Comparison of ENCODE assay signal across 23 cellular contexts in genomic region chr19:50797429-50798115, GRCh38. TPM values are rescaled to one million over a fixed set of nuclear protein-coding genes. Genes with fewer than 3 reads are reported as not detected.
DNase-seq lines count a peak whose midpoint lies in the region; ATAC-seq, FAIRE-seq and TF ChIP-seq lines count a peak whose summit lies in the region.
"Had no signal": no experiment of that assay in that cellular context is flagged by ENCODE, and none has a peak within 500 bp of the region (broad histone marks: within the 10 kb centered on the region; RNA-seq: fewer than 3 reads in every experiment).

No MANE protein-coding gene starts in this region.

- no peak overlapping the region for H4K8ac ChIP-seq in neuronal stem cell (ENCODE audit: low read depth, low read length)

- POLR2A ChIA-PET in HepG2 (lab: Yijun Ruan, JAX) = no interaction called here

- H3K79me2 ChIP-seq in HepG2 (ENCODE audit: insufficient read depth, low read length) = peaks cover 20% of the 10 kb centered on the region
- H3K79me2 ChIP-seq in GM23338 (replicated peaks; ENCODE audit: insufficient read depth) = peaks cover 33% of the 10 kb centered on the region

- no peak overlapping the region for H2BK120ac ChIP-seq in neuronal stem cell (ENCODE audit: low read depth, low read length)

- H3K4me2 ChIP-seq in HepG2 (ENCODE audit: low read depth, low read length) (no peak overlapping the region), GM23338 (no peak overlapping the region), neuronal stem cell (ENCODE audit: insufficient read depth, low read length, poor library complexity, severe bottlenecking) (no peak overlapping the region)

- TF ChIP-seq CTCF in HepG2 (CRISPR knock-in tag; IDR thresholded peaks at IDR 0.05) (no peak), right lobe of liver (IDR thresholded peaks at IDR 0.05) (no peak), GM23338 (conservative IDR thresholded peaks at IDR 0.05; ENCODE audit: low read depth in 2 of 2) (no peak), ascending aorta (IDR thresholded peaks at IDR 0.05) (no peak)

- 83% methylated on average over 11 of the region's 13 CpGs for WGBS in HepG2 (ENCODE audit: low lambda C conversion rate)
- 67% methylated on average over 8 of the region's 13 CpGs for WGBS in right lobe of liver (ENCODE audit: insufficient coverage, low coverage, low lambda C conversion rate, missing lambda C conversion rate)
- no CpG with 5 or more reads among the region's 13 CpGs for WGBS in neuronal stem cell (ENCODE audit: extremely low coverage in 2 of 2, insufficient read length in 2 of 2, insufficient replicate concordance in 1 of 2), 2 donors

- H2AFZ ChIP-seq in HepG2 (ENCODE audit: low read length) (no peak overlapping the region), GM23338 (no peak overlapping the region), neuronal stem cell (ENCODE audit: low read length) (no peak overlapping the region)

- H3K27me3 Mint-ChIP-seq in GM23338 (ENCODE audit: insufficient read depth, low read depth, poor library complexity) = peaks cover 35% of the 10 kb centered on the region
- peaks cover 4% of the 10 kb centered on the region for H3K27me3 Mint-ChIP-seq in activated naive CD8-positive, alpha-beta T cell treated with anti-CD3 and anti-CD28 coated beads for 36 hours
- H3K27me3 Mint-ChIP-seq in stimulated activated naive B cell treated with anti-CD40 and anti-IgM and Interleukin-4, amounts not matched to agents 10 μg/mL and 1 μg/mL and 100 μg/mL, for 72 hours = no peaks in the 10 kb centered on the region

- H2AK5ac ChIP-seq in neuronal stem cell (ENCODE audit: low read depth, low read length) = no peak overlapping the region

- no peak overlapping the region for H3K4me3 Mint-ChIP-seq in GM23338
- no peak overlapping the region for H3K4me3 Mint-ChIP-seq in activated naive CD8-positive, alpha-beta T cell treated with anti-CD3 and anti-CD28 coated beads for 36 hours
- H3K4me3 Mint-ChIP-seq in stimulated activated naive B cell treated with anti-CD40 and anti-IgM and Interleukin-4, amounts not matched to agents 10 μg/mL and 1 μg/mL and 100 μg/mL, for 72 hours = no peak overlapping the region

- no peak overlapping the region for H3K23ac ChIP-seq in neuronal stem cell (ENCODE audit: low read depth, low read length, poor library complexity)

- peaks cover 66% of the 10 kb centered on the region for H3K36me3 Mint-ChIP-seq in GM23338 (ENCODE audit: low read depth)
- H3K36me3 Mint-ChIP-seq in activated naive CD8-positive, alpha-beta T cell treated with anti-CD3 and anti-CD28 coated beads for 36 hours = peaks cover 41% of the 10 kb centered on the region
- peaks cover 31 to 46% of the 10 kb centered on the region in 2 donors for H3K36me3 Mint-ChIP-seq in stimulated activated naive B cell treated with anti-CD40 and anti-IgM and Interleukin-4, amounts not matched to agents 10 μg/mL and 1 μg/mL and 100 μg/mL, for 72 hours

- H2BK5ac ChIP-seq in neuronal stem cell (ENCODE audit: low read length) = no peak overlapping the region

- in situ Hi-C loops in HepG2 (cut with HindIII; ENCODE audit: extremely low pct_ligation_motif_present, low pct_unique_long_range_greater_than_20kb) = loop anchor here (25.0 kb wide), 1 partner anchor 435 kb away; the partner anchor contains the start of gene NAPSA

- no peak overlapping the region for H2BK12ac ChIP-seq in neuronal stem cell (ENCODE audit: low read length)

- TF ChIP-seq RAD21 in HepG2 (CRISPR knock-in tag; IDR thresholded peaks at IDR 0.05) = no peak

- H3K9me2 ChIP-seq in GM23338 (ENCODE audit: insufficient read depth) = no peaks in the 10 kb centered on the region

- no peak overlapping the region for H2BK15ac ChIP-seq in neuronal stem cell (ENCODE audit: low read length)

- peaks cover 28% of the 10 kb centered on the region for H3K4me1 ChIP-seq in HepG2 (ENCODE audit: insufficient read depth, low read length)
- H3K4me1 ChIP-seq in right lobe of liver = no peaks in the 10 kb centered on the region
- peaks cover 14% of the 10 kb centered on the region for H3K4me1 ChIP-seq in GM23338 (ENCODE audit: insufficient read depth)
- peaks cover 3 to 6% of the 10 kb centered on the region in 2 donors for H3K4me1 ChIP-seq in neuronal stem cell (ENCODE audit: control insufficient read depth in 2 of 2, insufficient read depth in 1 of 2, low read depth in 1 of 2, low read length in 2 of 2)
- no peaks in the 10 kb centered on the region for H3K4me1 ChIP-seq in ascending aorta
- H3K4me1 ChIP-seq: SJCRH30 had no signal

- H3K4ac ChIP-seq in neuronal stem cell (ENCODE audit: low read length) = no peak overlapping the region

- no peak overlapping the region for H3K14ac ChIP-seq in neuronal stem cell (ENCODE audit: low read length)

- TF ChIP-seq EP300 in HepG2 (IDR thresholded peaks at IDR 0.05; ENCODE audit: low read depth in 2 of 2, low read length in 2 of 2) = no peak
- TF ChIP-seq EP300 in HepG2 (CRISPR knock-in tag; IDR thresholded peaks at IDR 0.05; ENCODE audit: borderline replicate concordance) = no peak

- peaks cover 9% of the 10 kb centered on the region for H3K79me1 ChIP-seq in neuronal stem cell (ENCODE audit: low read depth, low read length)

- peak overlapping the region; percentile 59; the same call in 1 of the 2 replicates for H3K27ac Mint-ChIP-seq in GM23338
- peak overlapping the region; percentile 42 for H3K27ac Mint-ChIP-seq in activated naive CD8-positive, alpha-beta T cell treated with anti-CD3 and anti-CD28 coated beads for 36 hours
- peak overlapping the region; percentile 65 for H3K27ac Mint-ChIP-seq in stimulated activated naive B cell treated with anti-CD40 and anti-IgM and Interleukin-4, amounts not matched to agents 10 μg/mL and 1 μg/mL and 100 μg/mL, for 72 hours

- H3K36me3 ChIP-seq in HepG2 (replicated peaks in 1 of 2; ENCODE audit: control insufficient read depth in 1 of 2, insufficient read depth in 2 of 2, low read length in 2 of 2) (peaks cover 26 to 47% of the 10 kb centered on the region in 2 experiments), right lobe of liver (peaks cover 0 to 21% (median 5%) of the 10 kb centered on the region in 4 donors), GM23338 (ENCODE audit: insufficient read depth) (peaks cover 28% of the 10 kb centered on the region), neuronal stem cell (replicated peaks in 1 of 2; ENCODE audit: control insufficient read depth in 2 of 2, insufficient read depth in 2 of 2, low read length in 2 of 2) (peaks cover 46 to 73% of the 10 kb centered on the region in 2 donors), ascending aorta (peaks cover 24 to 34% of the 10 kb centered on the region in 2 donors)

- H3K27me3 ChIP-seq in HepG2 (ENCODE audit: control insufficient read depth in 1 of 2, insufficient read depth in 2 of 2, low read length in 2 of 2) (no peaks in the 10 kb centered on the region), right lobe of liver (no peaks in the 10 kb centered on the region), GM23338 (ENCODE audit: insufficient read depth) (no peaks in the 10 kb centered on the region), neuronal stem cell (ENCODE audit: control insufficient read depth in 3 of 3, insufficient read depth in 3 of 3, low read depth in 1 of 3, low read length in 3 of 3) (no peaks in the 10 kb centered on the region), ascending aorta (no peaks in the 10 kb centered on the region)
- H3K27me3 ChIP-seq: MG63, SJCRH30 had no signal

- BruUV-seq in HepG2 (replicated peaks; lab: Mats Ljungman, UMichigan) = no TSS peak

- no peak overlapping the region for H3K9ac ChIP-seq in HepG2 (ENCODE audit: insufficient read depth, low read depth, low read length)
- no peak overlapping the region for H3K9ac ChIP-seq in neuronal stem cell (ENCODE audit: low read depth, low read length, poor library complexity)

- no peak for DNase-seq in HepG2 (ENCODE audit: low spot score)
- no peak for DNase-seq in right lobe of liver
- DNase-seq in GM23338 (ENCODE audit: low spot score) = no peak
- DNase-seq in activated naive CD8-positive, alpha-beta T cell treated with anti-CD3 and anti-CD28 coated beads for 36 hours = no peak
- no peak for DNase-seq in stimulated activated naive B cell treated with anti-CD40 and anti-IgM and Interleukin-4, amounts not matched to agents 10 μg/mL and 1 μg/mL and 100 μg/mL, for 72 hours
- no peak for DNase-seq in stimulated activated CD4-positive, alpha-beta T cell treated with anti-CD3 and anti-CD28 coated beads, Interleukin-12 subunit alpha, Interleukin-12 subunit beta, amount 100 ng/mL, for 4 hours
- DNase-seq in neuronal stem cell (ENCODE audit: low spot score) = no peak
- DNase-seq in ascending aorta (ENCODE audit: low spot score in 2 of 2) = no peak
- DNase-seq: ACHN, AML-193, DMS 273 treated with DMSO at 0.1 percent for 48 hours, DND-41, IMR-90, MG63, NCI-H1048, NCI-H1436 treated with DMSO at 0.1 percent for 48 hours, NCI-H2029, NCI-H2171, PC-3, SJCRH30 had no signal

- H3F3A ChIP-seq in GM23338 (replicated peaks; ENCODE audit: low read depth) = peaks cover 63% of the 10 kb centered on the region

- H3K27ac ChIP-seq in HepG2 (ENCODE audit: extremely low read length, insufficient read depth, low read length) = no peak overlapping the region
- H3K27ac ChIP-seq in right lobe of liver = no peak overlapping the region
- peak overlapping the region; percentile 90; the same call in 1 of the 2 replicates for H3K27ac ChIP-seq in GM23338 (ENCODE audit: low read depth)
- no peak overlapping the region for H3K27ac ChIP-seq in neuronal stem cell (replicated peaks; ENCODE audit: low read length)
- no peak overlapping the region for H3K27ac ChIP-seq in ascending aorta
- H3K27ac ChIP-seq: SJCRH30 had no signal

- H3K4me3 ChIP-seq in HepG2 (replicated peaks in 1 of 3; ENCODE audit: insufficient read depth in 1 of 3, low read depth in 2 of 3, low read length in 3 of 3) (no peak overlapping the region), right lobe of liver (no peak overlapping the region), GM23338 (no peak overlapping the region), neuronal stem cell (ENCODE audit: low read length in 2 of 2) (no peak overlapping the region), ascending aorta (no peak overlapping the region)
- H3K4me3 ChIP-seq: MG63, SJCRH30 had no signal

- H3K4me1 Mint-ChIP-seq in GM23338 = peaks cover 20% of the 10 kb centered on the region
- peaks cover 26% of the 10 kb centered on the region for H3K4me1 Mint-ChIP-seq in activated naive CD8-positive, alpha-beta T cell treated with anti-CD3 and anti-CD28 coated beads for 36 hours
- H3K4me1 Mint-ChIP-seq in stimulated activated naive B cell treated with anti-CD40 and anti-IgM and Interleukin-4, amounts not matched to agents 10 μg/mL and 1 μg/mL and 100 μg/mL, for 72 hours = peaks cover 26 to 29% of the 10 kb centered on the region in 2 donors

- no peaks in the 10 kb centered on the region; the same call in 1 of the 3 replicates for H3K9me3 Mint-ChIP-seq in GM23338
- H3K9me3 Mint-ChIP-seq in activated naive CD8-positive, alpha-beta T cell treated with anti-CD3 and anti-CD28 coated beads for 36 hours = no peaks in the 10 kb centered on the region
- no peaks in the 10 kb centered on the region for H3K9me3 Mint-ChIP-seq in stimulated activated naive B cell treated with anti-CD40 and anti-IgM and Interleukin-4, amounts not matched to agents 10 μg/mL and 1 μg/mL and 100 μg/mL, for 72 hours

- no peak overlapping the region for H4K91ac ChIP-seq in neuronal stem cell (ENCODE audit: low read depth, low read length, poor library complexity)

- FAIRE-seq in HepG2 (lab: Jason Lieb, UNC) = no peak
- FAIRE-seq: H54 had no signal

- CTCF ChIA-PET in HepG2 (lab: Yijun Ruan, JAX; ENCODE audit: low intra/inter-chr PET ratio, low total read pairs) = no interaction called here

- no peak overlapping the region for H3K18ac ChIP-seq in neuronal stem cell (ENCODE audit: low read length)

- no peaks in the 10 kb centered on the region for H3K9me3 ChIP-seq in HepG2 (ENCODE audit: low read length)
- H3K9me3 ChIP-seq in right lobe of liver = no peaks in the 10 kb centered on the region
- peaks cover 0 to 2% of the 10 kb centered on the region in 2 donors for H3K9me3 ChIP-seq in neuronal stem cell (replicated peaks in 1 of 2; ENCODE audit: control insufficient read depth in 2 of 2, insufficient read depth in 1 of 2, low read depth in 1 of 2, low read length in 2 of 2)
- H3K9me3 ChIP-seq in ascending aorta = no peaks in the 10 kb centered on the region
- H3K9me3 ChIP-seq: MG63, SJCRH30 had no signal

- intact Hi-C loops in HepG2 (cut with micrococcal nuclease; ENCODE audit: unreplicated experiment) (no loop called here), right lobe of liver (cut with DNase I) (no loop called here), ascending aorta (cut with DNase I) (no loop called here)

- H4K20me1 ChIP-seq in HepG2 (ENCODE audit: insufficient read depth, low read length) = peaks cover 44% of the 10 kb centered on the region
- H4K20me1 ChIP-seq in GM23338 (replicated peaks; ENCODE audit: insufficient read depth) = peaks cover 67% of the 10 kb centered on the region

- peak; percentile 13 to 41; a peak in 2 of 4 replicates for TF ChIP-seq POLR2A in HepG2 (IDR thresholded peaks at IDR 0.05; ENCODE audit: insufficient read depth in 1 of 2, low read depth in 2 of 2, low read length in 2 of 2)
- no peak for TF ChIP-seq POLR2A in right lobe of liver (IDR thresholded peaks at IDR 0.05)

- no peak for ATAC-seq in HepG2
- no peak for ATAC-seq in right lobe of liver
- no peak for ATAC-seq in GM23338
- no peak for ATAC-seq in stimulated activated naive B cell treated with anti-CD40 and anti-IgM and Interleukin-4, amounts not matched to agents 10 μg/mL and 1 μg/mL and 100 μg/mL, for 72 hours (replicated peaks)
- ATAC-seq: PC-3 had no signal

RNA-seq across cellular contexts. Expression of gene ACP4, which starts 7.4 kb away (rescaled TPM):
- total RNA-seq in HepG2 (2016; rRNA removed; fragmentation: Illumina TruSeq; extraction: Trizol) = not detected in 2 replicates
- not detected in 2 replicates for total RNA-seq in HepG2 (2016; cell fraction: cytosol; rRNA removed; fragmentation: Illumina TruSeq; extraction: Trizol; ENCODE audit: low read depth)
- total RNA-seq in HepG2 (2016; cell fraction: insoluble cytoplasmic fraction; rRNA removed; fragmentation: Illumina TruSeq; extraction: Trizol) = not detected in 2 replicates
- not detected in 2 replicates for total RNA-seq in HepG2 (2016; cell fraction: membrane; rRNA removed; fragmentation: Illumina TruSeq; extraction: Trizol)
- total RNA-seq in HepG2 (2016; cell fraction: nucleus; rRNA removed; fragmentation: Illumina TruSeq; extraction: Trizol) = not detected in 2 replicates
- 0.08 TPM in 1 of 2 replicates, not detected in the other for polyA plus RNA-seq in HepG2 (2011; rRNA removed)
- not detected in 2 replicates for polyA plus RNA-seq in HepG2 (2011; cell fraction: cytosol; rRNA removed)
- polyA plus RNA-seq in HepG2 (2011; cell fraction: nucleus; rRNA removed) = 0.11 TPM in 1 of 2 replicates, not detected in the other
- polyA plus RNA-seq in HepG2 (2012) = not detected in 2 replicates
- polyA plus RNA-seq in HepG2 (2016; cell fraction: cytosol; fragmentation: Illumina TruSeq; extraction: Trizol; ENCODE audit: low read depth) = not detected in 2 replicates
- polyA plus RNA-seq in HepG2 (2016; cell fraction: insoluble cytoplasmic fraction; fragmentation: Illumina TruSeq; extraction: Trizol; ENCODE audit: low read depth) = not detected in 2 replicates
- not detected in 2 replicates for polyA plus RNA-seq in HepG2 (2016; cell fraction: membrane; fragmentation: Illumina TruSeq; extraction: Trizol; ENCODE audit: low read depth)
- polyA plus RNA-seq in HepG2 (2016; cell fraction: nucleus; fragmentation: Illumina TruSeq; extraction: Trizol; ENCODE audit: insufficient read depth, low read depth) = not detected in 2 replicates
- polyA minus RNA-seq in HepG2 (2011; rRNA and poly(A)+ RNA removed; ENCODE audit: low replicate concordance) = not detected in 2 replicates
- not detected in 2 replicates for polyA minus RNA-seq in HepG2 (2011; cell fraction: cytosol; rRNA and poly(A)+ RNA removed)
- polyA minus RNA-seq in HepG2 (2011; cell fraction: nucleus; rRNA and poly(A)+ RNA removed) = not detected in 2 replicates
- total RNA-seq in right lobe of liver = under 1 TPM in 1 of 6 experiments, not detected in 5; 0.37 TPM
- not detected in 2 replicates for total RNA-seq in GM23338 (2014; rRNA removed; shearing (Covaris generic))
- not detected in 2 replicates for polyA plus RNA-seq in GM23338 (2016; fragmentation: Nextera tagmentation; extraction: Ambion mirVana)
- not detected for total RNA-seq in activated naive CD8-positive, alpha-beta T cell treated with anti-CD3 and anti-CD28 coated beads for 36 hours
- not detected for polyA plus RNA-seq in neuronal stem cell (2013, experiment 1 of 2)
- polyA plus RNA-seq in neuronal stem cell (2013, experiment 2 of 2) = not detected
- total RNA-seq in ascending aorta = not detected
- total RNA-seq: G401, HT-29, IMR-90, PC-3, SJCRH30 had no signal
- polyA plus RNA-seq: IMR-90 had no signal

RNA-seq across cellular contexts. Expression of gene KLK1, which starts 26.0 kb away (rescaled TPM):
- not detected in 2 replicates for total RNA-seq in HepG2 (2016; rRNA removed; fragmentation: Illumina TruSeq; extraction: Trizol)
- not detected in 2 replicates for total RNA-seq in HepG2 (2016; cell fraction: cytosol; rRNA removed; fragmentation: Illumina TruSeq; extraction: Trizol; ENCODE audit: low read depth)
- not detected in 2 replicates for total RNA-seq in HepG2 (2016; cell fraction: insoluble cytoplasmic fraction; rRNA removed; fragmentation: Illumina TruSeq; extraction: Trizol)
- not detected in 2 replicates for total RNA-seq in HepG2 (2016; cell fraction: membrane; rRNA removed; fragmentation: Illumina TruSeq; extraction: Trizol)
- not detected in 2 replicates for total RNA-seq in HepG2 (2016; cell fraction: nucleus; rRNA removed; fragmentation: Illumina TruSeq; extraction: Trizol)
- polyA plus RNA-seq in HepG2 (2011; rRNA removed) = not detected in 2 replicates
- polyA plus RNA-seq in HepG2 (2011; cell fraction: cytosol; rRNA removed) = not detected in 2 replicates
- not detected in 2 replicates for polyA plus RNA-seq in HepG2 (2011; cell fraction: nucleus; rRNA removed)
- not detected in 2 replicates for polyA plus RNA-seq in HepG2 (2012)
- not detected in 2 replicates for polyA plus RNA-seq in HepG2 (2016; cell fraction: cytosol; fragmentation: Illumina TruSeq; extraction: Trizol; ENCODE audit: low read depth)
- polyA plus RNA-seq in HepG2 (2016; cell fraction: insoluble cytoplasmic fraction; fragmentation: Illumina TruSeq; extraction: Trizol; ENCODE audit: low read depth) = not detected in 2 replicates
- polyA plus RNA-seq in HepG2 (2016; cell fraction: membrane; fragmentation: Illumina TruSeq; extraction: Trizol; ENCODE audit: low read depth) = not detected in 2 replicates
- not detected in 2 replicates for polyA plus RNA-seq in HepG2 (2016; cell fraction: nucleus; fragmentation: Illumina TruSeq; extraction: Trizol; ENCODE audit: insufficient read depth, low read depth)
- polyA minus RNA-seq in HepG2 (2011; rRNA and poly(A)+ RNA removed; ENCODE audit: low replicate concordance) = 0.72 TPM in 1 of 2 replicates, not detected in the other
- not detected in 2 replicates for polyA minus RNA-seq in HepG2 (2011; cell fraction: cytosol; rRNA and poly(A)+ RNA removed)
- polyA minus RNA-seq in HepG2 (2011; cell fraction: nucleus; rRNA and poly(A)+ RNA removed) = not detected in 2 replicates
- not detected for total RNA-seq in right lobe of liver
- 0.31 TPM in 1 of 2 replicates, not detected in the other for total RNA-seq in GM23338 (2014; rRNA removed; shearing (Covaris generic))
- polyA plus RNA-seq in GM23338 (2016; fragmentation: Nextera tagmentation; extraction: Ambion mirVana) = 2.4 and 3.0 TPM in 2 replicates
- 1 to 10 TPM in 1 of 2 experiments, under 1 TPM in 1; 0.60 to 1.1 TPM for total RNA-seq in activated naive CD8-positive, alpha-beta T cell treated with anti-CD3 and anti-CD28 coated beads for 36 hours
- polyA plus RNA-seq in neuronal stem cell (2013, experiment 1 of 2) = not detected
- not detected for polyA plus RNA-seq in neuronal stem cell (2013, experiment 2 of 2)
- total RNA-seq in ascending aorta = not detected
- total RNA-seq: G401, IMR-90, PC-3 had no signal
- polyA plus RNA-seq: IMR-90 had no signal

RNA-seq across cellular contexts. Expression of gene GPR32, which starts 27.3 kb away (rescaled TPM):
- total RNA-seq in HepG2 (2016; rRNA removed; fragmentation: Illumina TruSeq; extraction: Trizol) = not detected in 2 replicates
- not detected in 2 replicates for total RNA-seq in HepG2 (2016; cell fraction: cytosol; rRNA removed; fragmentation: Illumina TruSeq; extraction: Trizol; ENCODE audit: low read depth)
- not detected in 2 replicates for total RNA-seq in HepG2 (2016; cell fraction: insoluble cytoplasmic fraction; rRNA removed; fragmentation: Illumina TruSeq; extraction: Trizol)
- total RNA-seq in HepG2 (2016; cell fraction: membrane; rRNA removed; fragmentation: Illumina TruSeq; extraction: Trizol) = not detected in 2 replicates
- total RNA-seq in HepG2 (2016; cell fraction: nucleus; rRNA removed; fragmentation: Illumina TruSeq; extraction: Trizol) = not detected in 2 replicates
- not detected in 2 replicates for polyA plus RNA-seq in HepG2 (2011; rRNA removed)
- not detected in 2 replicates for polyA plus RNA-seq in HepG2 (2011; cell fraction: cytosol; rRNA removed)
- not detected in 2 replicates for polyA plus RNA-seq in HepG2 (2011; cell fraction: nucleus; rRNA removed)
- not detected in 2 replicates for polyA plus RNA-seq in HepG2 (2012)
- not detected in 2 replicates for polyA plus RNA-seq in HepG2 (2016; cell fraction: cytosol; fragmentation: Illumina TruSeq; extraction: Trizol; ENCODE audit: low read depth)
- polyA plus RNA-seq in HepG2 (2016; cell fraction: insoluble cytoplasmic fraction; fragmentation: Illumina TruSeq; extraction: Trizol; ENCODE audit: low read depth) = not detected in 2 replicates
- polyA plus RNA-seq in HepG2 (2016; cell fraction: membrane; fragmentation: Illumina TruSeq; extraction: Trizol; ENCODE audit: low read depth) = not detected in 2 replicates
- polyA plus RNA-seq in HepG2 (2016; cell fraction: nucleus; fragmentation: Illumina TruSeq; extraction: Trizol; ENCODE audit: insufficient read depth, low read depth) = not detected in 2 replicates
- 0.16 TPM in 1 of 2 replicates, not detected in the other for polyA minus RNA-seq in HepG2 (2011; rRNA and poly(A)+ RNA removed; ENCODE audit: low replicate concordance)
- polyA minus RNA-seq in HepG2 (2011; cell fraction: cytosol; rRNA and poly(A)+ RNA removed) = not detected in 2 replicates
- not detected in 2 replicates for polyA minus RNA-seq in HepG2 (2011; cell fraction: nucleus; rRNA and poly(A)+ RNA removed)
- not detected for total RNA-seq in right lobe of liver
- not detected in 2 replicates for total RNA-seq in GM23338 (2014; rRNA removed; shearing (Covaris generic))
- not detected in 2 replicates for polyA plus RNA-seq in GM23338 (2016; fragmentation: Nextera tagmentation; extraction: Ambion mirVana)
- not detected for total RNA-seq in activated naive CD8-positive, alpha-beta T cell treated with anti-CD3 and anti-CD28 coated beads for 36 hours
- polyA plus RNA-seq in neuronal stem cell (2013, experiment 1 of 2) = not detected
- polyA plus RNA-seq in neuronal stem cell (2013, experiment 2 of 2) = not detected
- total RNA-seq in ascending aorta = not detected
- total RNA-seq: G401, HT-29, IMR-90, PC-3, SJCRH30 had no signal
- polyA plus RNA-seq: IMR-90 had no signal

RNA-seq across cellular contexts. Expression of gene KLK15, which starts 35.8 kb away (rescaled TPM):
- total RNA-seq in HepG2 (2016; rRNA removed; fragmentation: Illumina TruSeq; extraction: Trizol) = not detected in 2 replicates
- total RNA-seq in HepG2 (2016; cell fraction: cytosol; rRNA removed; fragmentation: Illumina TruSeq; extraction: Trizol; ENCODE audit: low read depth) = not detected in 2 replicates
- total RNA-seq in HepG2 (2016; cell fraction: insoluble cytoplasmic fraction; rRNA removed; fragmentation: Illumina TruSeq; extraction: Trizol) = not detected in 2 replicates
- not detected in 2 replicates for total RNA-seq in HepG2 (2016; cell fraction: membrane; rRNA removed; fragmentation: Illumina TruSeq; extraction: Trizol)
- not detected in 2 replicates for total RNA-seq in HepG2 (2016; cell fraction: nucleus; rRNA removed; fragmentation: Illumina TruSeq; extraction: Trizol)
- polyA plus RNA-seq in HepG2 (2011; rRNA removed) = not detected in 2 replicates
- polyA plus RNA-seq in HepG2 (2011; cell fraction: cytosol; rRNA removed) = not detected in 2 replicates
- not detected in 2 replicates for polyA plus RNA-seq in HepG2 (2011; cell fraction: nucleus; rRNA removed)
- not detected in 2 replicates for polyA plus RNA-seq in HepG2 (2012)
- polyA plus RNA-seq in HepG2 (2016; cell fraction: cytosol; fragmentation: Illumina TruSeq; extraction: Trizol; ENCODE audit: low read depth) = not detected in 2 replicates
- not detected in 2 replicates for polyA plus RNA-seq in HepG2 (2016; cell fraction: insoluble cytoplasmic fraction; fragmentation: Illumina TruSeq; extraction: Trizol; ENCODE audit: low read depth)
- not detected in 2 replicates for polyA plus RNA-seq in HepG2 (2016; cell fraction: membrane; fragmentation: Illumina TruSeq; extraction: Trizol; ENCODE audit: low read depth)
- not detected in 2 replicates for polyA plus RNA-seq in HepG2 (2016; cell fraction: nucleus; fragmentation: Illumina TruSeq; extraction: Trizol; ENCODE audit: insufficient read depth, low read depth)
- not detected in 2 replicates for polyA minus RNA-seq in HepG2 (2011; rRNA and poly(A)+ RNA removed; ENCODE audit: low replicate concordance)
- polyA minus RNA-seq in HepG2 (2011; cell fraction: cytosol; rRNA and poly(A)+ RNA removed) = not detected in 2 replicates
- polyA minus RNA-seq in HepG2 (2011; cell fraction: nucleus; rRNA and poly(A)+ RNA removed) = not detected in 2 replicates
- total RNA-seq in right lobe of liver = not detected
- not detected in 2 replicates for total RNA-seq in GM23338 (2014; rRNA removed; shearing (Covaris generic))
- not detected in 2 replicates for polyA plus RNA-seq in GM23338 (2016; fragmentation: Nextera tagmentation; extraction: Ambion mirVana)
- total RNA-seq in activated naive CD8-positive, alpha-beta T cell treated with anti-CD3 and anti-CD28 coated beads for 36 hours = not detected
- polyA plus RNA-seq in neuronal stem cell (2013, experiment 1 of 2) = not detected
- polyA plus RNA-seq in neuronal stem cell (2013, experiment 2 of 2) = not detected
- total RNA-seq in ascending aorta = not detected
- total RNA-seq: G401, HT-29, IMR-90, SJCRH30 had no signal
- polyA plus RNA-seq: IMR-90 had no signal

RNA-seq across cellular contexts. Expression of gene KLK3, which starts 57.1 kb away (rescaled TPM):
- not detected in 2 replicates for total RNA-seq in HepG2 (2016; rRNA removed; fragmentation: Illumina TruSeq; extraction: Trizol)
- total RNA-seq in HepG2 (2016; cell fraction: cytosol; rRNA removed; fragmentation: Illumina TruSeq; extraction: Trizol; ENCODE audit: low read depth) = not detected in 2 replicates
- not detected in 2 replicates for total RNA-seq in HepG2 (2016; cell fraction: insoluble cytoplasmic fraction; rRNA removed; fragmentation: Illumina TruSeq; extraction: Trizol)
- total RNA-seq in HepG2 (2016; cell fraction: membrane; rRNA removed; fragmentation: Illumina TruSeq; extraction: Trizol) = not detected in 2 replicates
- not detected in 2 replicates for total RNA-seq in HepG2 (2016; cell fraction: nucleus; rRNA removed; fragmentation: Illumina TruSeq; extraction: Trizol)
- not detected in 2 replicates for polyA plus RNA-seq in HepG2 (2011; rRNA removed)
- polyA plus RNA-seq in HepG2 (2011; cell fraction: cytosol; rRNA removed) = not detected in 2 replicates
- polyA plus RNA-seq in HepG2 (2011; cell fraction: nucleus; rRNA removed) = not detected in 2 replicates
- not detected in 2 replicates for polyA plus RNA-seq in HepG2 (2012)
- polyA plus RNA-seq in HepG2 (2016; cell fraction: cytosol; fragmentation: Illumina TruSeq; extraction: Trizol; ENCODE audit: low read depth) = not detected in 2 replicates
- polyA plus RNA-seq in HepG2 (2016; cell fraction: insoluble cytoplasmic fraction; fragmentation: Illumina TruSeq; extraction: Trizol; ENCODE audit: low read depth) = not detected in 2 replicates
- not detected in 2 replicates for polyA plus RNA-seq in HepG2 (2016; cell fraction: membrane; fragmentation: Illumina TruSeq; extraction: Trizol; ENCODE audit: low read depth)
- polyA plus RNA-seq in HepG2 (2016; cell fraction: nucleus; fragmentation: Illumina TruSeq; extraction: Trizol; ENCODE audit: insufficient read depth, low read depth) = not detected in 2 replicates
- polyA minus RNA-seq in HepG2 (2011; rRNA and poly(A)+ RNA removed; ENCODE audit: low replicate concordance) = not detected in 2 replicates
- not detected in 2 replicates for polyA minus RNA-seq in HepG2 (2011; cell fraction: cytosol; rRNA and poly(A)+ RNA removed)
- polyA minus RNA-seq in HepG2 (2011; cell fraction: nucleus; rRNA and poly(A)+ RNA removed) = not detected in 2 replicates
- not detected for total RNA-seq in right lobe of liver
- not detected in 2 replicates for total RNA-seq in GM23338 (2014; rRNA removed; shearing (Covaris generic))
- polyA plus RNA-seq in GM23338 (2016; fragmentation: Nextera tagmentation; extraction: Ambion mirVana) = 0.14 and 0.19 TPM in 2 replicates
- not detected for total RNA-seq in activated naive CD8-positive, alpha-beta T cell treated with anti-CD3 and anti-CD28 coated beads for 36 hours
- polyA plus RNA-seq in neuronal stem cell (2013, experiment 1 of 2) = not detected
- polyA plus RNA-seq in neuronal stem cell (2013, experiment 2 of 2) = not detected
- total RNA-seq in ascending aorta = not detected
- total RNA-seq: G401, HT-29, IMR-90, PC-3, SJCRH30 had no signal
- polyA plus RNA-seq: IMR-90 had no signal
